Comparison of ENCODE assay signal across 2 cellular contexts in genomic region chr7:2680256-2680655, GRCh38.
TF ChIP-seq lines count a peak whose summit lies in the region.

No MANE protein-coding gene starts in this region.

TF ChIP-seq in GM23338, 12 proteins besides CTCF, POLR2A, EP300 and RAD21:
- TF ChIP-seq EZH2 (IDR thresholded peaks at IDR 0.05; ENCODE audit: low read depth, unreplicated experiment) (no peak), EZH2phosphoT487 (IDR thresholded peaks at IDR 0.05; ENCODE audit: unreplicated experiment) (no peak), STAT1 (IDR thresholded peaks at IDR 0.05; ENCODE audit: unreplicated experiment) (no peak), JUNB (IDR thresholded peaks at IDR 0.05; ENCODE audit: unreplicated experiment) (no peak), ZNF114 (CRISPR knock-in tag; IDR thresholded peaks at IDR 0.05) (no peak), ETS1 (IDR thresholded peaks at IDR 0.05) (no peak), NANOG (IDR thresholded peaks at IDR 0.05; ENCODE audit: borderline replicate concordance) (no peak), ZNF331 (CRISPR knock-in tag; IDR thresholded peaks at IDR 0.05; ENCODE audit: low read depth) (no peak), CREB1 (CRISPR knock-in tag; IDR thresholded peaks at IDR 0.05; ENCODE audit: low read depth) (no peak), POLR2AphosphoS5 (IDR thresholded peaks at IDR 0.05; ENCODE audit: low read depth) (no peak)
- TF ChIP-seq, protein P1, sequence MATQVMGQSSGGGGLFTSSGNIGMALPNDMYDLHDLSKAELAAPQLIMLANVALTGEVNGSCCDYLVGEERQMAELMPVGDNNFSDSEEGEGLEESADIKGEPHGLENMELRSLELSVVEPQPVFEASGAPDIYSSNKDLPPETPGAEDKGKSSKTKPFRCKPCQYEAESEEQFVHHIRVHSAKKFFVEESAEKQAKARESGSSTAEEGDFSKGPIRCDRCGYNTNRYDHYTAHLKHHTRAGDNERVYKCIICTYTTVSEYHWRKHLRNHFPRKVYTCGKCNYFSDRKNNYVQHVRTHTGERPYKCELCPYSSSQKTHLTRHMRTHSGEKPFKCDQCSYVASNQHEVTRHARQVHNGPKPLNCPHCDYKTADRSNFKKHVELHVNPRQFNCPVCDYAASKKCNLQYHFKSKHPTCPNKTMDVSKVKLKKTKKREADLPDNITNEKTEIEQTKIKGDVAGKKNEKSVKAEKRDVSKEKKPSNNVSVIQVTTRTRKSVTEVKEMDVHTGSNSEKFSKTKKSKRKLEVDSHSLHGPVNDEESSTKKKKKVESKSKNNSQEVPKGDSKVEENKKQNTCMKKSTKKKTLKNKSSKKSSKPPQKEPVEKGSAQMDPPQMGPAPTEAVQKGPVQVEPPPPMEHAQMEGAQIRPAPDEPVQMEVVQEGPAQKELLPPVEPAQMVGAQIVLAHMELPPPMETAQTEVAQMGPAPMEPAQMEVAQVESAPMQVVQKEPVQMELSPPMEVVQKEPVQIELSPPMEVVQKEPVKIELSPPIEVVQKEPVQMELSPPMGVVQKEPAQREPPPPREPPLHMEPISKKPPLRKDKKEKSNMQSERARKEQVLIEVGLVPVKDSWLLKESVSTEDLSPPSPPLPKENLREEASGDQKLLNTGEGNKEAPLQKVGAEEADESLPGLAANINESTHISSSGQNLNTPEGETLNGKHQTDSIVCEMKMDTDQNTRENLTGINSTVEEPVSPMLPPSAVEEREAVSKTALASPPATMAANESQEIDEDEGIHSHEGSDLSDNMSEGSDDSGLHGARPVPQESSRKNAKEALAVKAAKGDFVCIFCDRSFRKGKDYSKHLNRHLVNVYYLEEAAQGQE (IDR thresholded peaks at IDR 0.05; ENCODE audit: unreplicated experiment), result no peak
- TF ChIP-seq, protein P2, sequence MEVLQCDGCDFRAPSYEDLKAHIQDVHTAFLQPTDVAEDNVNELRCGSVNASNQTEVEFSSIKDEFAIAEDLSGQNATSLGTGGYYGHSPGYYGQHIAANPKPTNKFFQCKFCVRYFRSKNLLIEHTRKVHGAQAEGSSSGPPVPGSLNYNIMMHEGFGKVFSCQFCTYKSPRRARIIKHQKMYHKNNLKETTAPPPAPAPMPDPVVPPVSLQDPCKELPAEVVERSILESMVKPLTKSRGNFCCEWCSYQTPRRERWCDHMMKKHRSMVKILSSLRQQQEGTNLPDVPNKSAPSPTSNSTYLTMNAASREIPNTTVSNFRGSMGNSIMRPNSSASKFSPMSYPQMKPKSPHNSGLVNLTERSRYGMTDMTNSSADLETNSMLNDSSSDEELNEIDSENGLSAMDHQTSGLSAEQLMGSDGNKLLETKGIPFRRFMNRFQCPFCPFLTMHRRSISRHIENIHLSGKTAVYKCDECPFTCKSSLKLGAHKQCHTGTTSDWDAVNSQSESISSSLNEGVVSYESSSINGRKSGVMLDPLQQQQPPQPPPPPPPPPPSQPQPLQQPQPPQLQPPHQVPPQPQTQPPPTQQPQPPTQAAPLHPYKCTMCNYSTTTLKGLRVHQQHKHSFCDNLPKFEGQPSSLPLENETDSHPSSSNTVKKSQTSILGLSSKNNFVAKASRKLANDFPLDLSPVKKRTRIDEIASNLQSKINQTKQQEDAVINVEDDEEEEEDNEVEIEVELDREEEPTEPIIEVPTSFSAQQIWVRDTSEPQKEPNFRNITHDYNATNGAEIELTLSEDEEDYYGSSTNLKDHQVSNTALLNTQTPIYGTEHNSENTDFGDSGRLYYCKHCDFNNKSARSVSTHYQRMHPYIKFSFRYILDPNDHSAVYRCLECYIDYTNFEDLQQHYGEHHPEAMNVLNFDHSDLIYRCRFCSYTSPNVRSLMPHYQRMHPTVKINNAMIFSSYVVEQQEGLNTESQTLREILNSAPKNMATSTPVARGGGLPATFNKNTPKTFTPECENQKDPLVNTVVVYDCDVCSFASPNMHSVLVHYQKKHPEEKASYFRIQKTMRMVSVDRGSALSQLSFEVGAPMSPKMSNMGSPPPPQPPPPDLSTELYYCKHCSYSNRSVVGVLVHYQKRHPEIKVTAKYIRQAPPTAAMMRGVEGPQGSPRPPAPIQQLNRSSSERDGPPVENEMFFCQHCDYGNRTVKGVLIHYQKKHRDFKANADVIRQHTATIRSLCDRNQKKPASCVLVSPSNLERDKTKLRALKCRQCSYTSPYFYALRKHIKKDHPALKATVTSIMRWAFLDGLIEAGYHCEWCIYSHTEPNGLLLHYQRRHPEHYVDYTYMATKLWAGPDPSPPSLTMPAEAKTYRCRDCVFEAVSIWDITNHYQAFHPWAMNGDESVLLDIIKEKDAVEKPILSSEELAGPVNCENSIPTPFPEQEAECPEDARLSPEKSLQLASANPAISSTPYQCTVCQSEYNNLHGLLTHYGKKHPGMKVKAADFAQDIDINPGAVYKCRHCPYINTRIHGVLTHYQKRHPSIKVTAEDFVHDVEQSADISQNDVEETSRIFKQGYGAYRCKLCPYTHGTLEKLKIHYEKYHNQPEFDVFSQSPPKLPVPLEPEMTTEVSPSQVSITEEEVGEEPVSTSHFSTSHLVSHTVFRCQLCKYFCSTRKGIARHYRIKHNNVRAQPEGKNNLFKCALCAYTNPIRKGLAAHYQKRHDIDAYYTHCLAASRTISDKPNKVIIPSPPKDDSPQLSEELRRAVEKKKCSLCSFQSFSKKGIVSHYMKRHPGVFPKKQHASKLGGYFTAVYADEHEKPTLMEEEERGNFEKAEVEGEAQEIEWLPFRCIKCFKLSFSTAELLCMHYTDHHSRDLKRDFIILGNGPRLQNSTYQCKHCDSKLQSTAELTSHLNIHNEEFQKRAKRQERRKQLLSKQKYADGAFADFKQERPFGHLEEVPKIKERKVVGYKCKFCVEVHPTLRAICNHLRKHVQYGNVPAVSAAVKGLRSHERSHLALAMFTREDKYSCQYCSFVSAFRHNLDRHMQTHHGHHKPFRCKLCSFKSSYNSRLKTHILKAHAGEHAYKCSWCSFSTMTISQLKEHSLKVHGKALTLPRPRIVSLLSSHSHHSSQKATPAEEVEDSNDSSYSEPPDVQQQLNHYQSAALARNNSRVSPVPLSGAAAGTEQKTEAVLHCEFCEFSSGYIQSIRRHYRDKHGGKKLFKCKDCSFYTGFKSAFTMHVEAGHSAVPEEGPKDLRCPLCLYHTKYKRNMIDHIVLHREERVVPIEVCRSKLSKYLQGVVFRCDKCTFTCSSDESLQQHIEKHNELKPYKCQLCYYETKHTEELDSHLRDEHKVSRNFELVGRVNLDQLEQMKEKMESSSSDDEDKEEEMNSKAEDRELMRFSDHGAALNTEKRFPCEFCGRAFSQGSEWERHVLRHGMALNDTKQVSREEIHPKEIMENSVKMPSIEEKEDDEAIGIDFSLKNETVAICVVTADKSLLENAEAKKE (CRISPR knock-in tag; IDR thresholded peaks at IDR 0.05), result no peak

TF ChIP-seq in H1, 55 proteins besides CTCF, POLR2A, EP300 and RAD21:
- TF ChIP-seq RXRA (IDR thresholded peaks at IDR 0.05; ENCODE audit: insufficient read depth, low read depth, low read length) (no peak), NRF1 (IDR thresholded peaks at IDR 0.05; ENCODE audit: low read depth, low read length) (no peak), POU5F1 (IDR thresholded peaks at IDR 0.05; ENCODE audit: low read depth, low read length) (no peak), TCF12 (IDR thresholded peaks at IDR 0.05; ENCODE audit: low read depth, low read length) (no peak), BRCA1 (IDR thresholded peaks at IDR 0.05; ENCODE audit: low read depth, low read length) (no peak), USF2 (IDR thresholded peaks at IDR 0.05; ENCODE audit: low read length) (no peak), SUZ12 (IDR thresholded peaks at IDR 0.05; ENCODE audit: low read length) (no peak), JUND (IDR thresholded peaks at IDR 0.05; ENCODE audit: low read length) (no peak), TAF7 (optimal IDR thresholded peaks at IDR 0.05; ENCODE audit: borderline replicate concordance, low read depth, low read length) (no peak), POLR2AphosphoS5 (IDR thresholded peaks at IDR 0.05; ENCODE audit: low read depth, low read length) (no peak), CREB1 (IDR thresholded peaks at IDR 0.05) (no peak), MAFK (IDR thresholded peaks at IDR 0.05; ENCODE audit: low read depth, low read length) (no peak), ZNF274 (IDR thresholded peaks at IDR 0.05; ENCODE audit: borderline replicate concordance, extremely low read depth, low read length) (no peak), TAF1 (IDR thresholded peaks at IDR 0.05; ENCODE audit: low read depth, low read length) (no peak), KDM5A (IDR thresholded peaks at IDR 0.05; ENCODE audit: low read length) (no peak), HDAC6 (IDR thresholded peaks at IDR 0.05; ENCODE audit: low read depth, low read length) (no peak), EZH2 (IDR thresholded peaks at IDR 0.05; ENCODE audit: low read depth, low read length, severe bottlenecking) (no peak)
